Comparison of ENCODE assay signal across 7 cellular contexts in the genomic region with DNA sequence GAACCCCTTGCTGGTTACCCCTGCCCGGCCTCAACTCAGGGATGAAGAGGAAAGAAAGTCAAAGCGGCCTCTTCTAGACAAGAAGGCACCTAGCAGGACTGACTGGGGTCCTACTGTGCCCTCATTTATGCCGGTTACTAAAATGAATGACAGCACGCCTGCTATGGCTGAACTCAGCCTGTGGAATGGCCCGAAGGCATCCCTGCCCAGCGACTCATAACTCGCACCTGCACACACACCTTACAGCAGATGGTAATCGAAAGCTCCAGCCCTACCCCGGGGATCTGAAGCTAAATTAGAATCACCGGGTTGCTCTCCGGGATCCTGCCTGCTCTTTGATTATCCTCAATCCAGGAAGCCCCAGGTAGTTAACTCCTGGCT. TPM values are rescaled to one million over a fixed set of nuclear protein-coding genes. Genes with fewer than 3 reads are reported as not detected.
DNase-seq lines count a peak whose midpoint lies in the region; ATAC-seq and TF ChIP-seq lines count a peak whose summit lies in the region.

No MANE protein-coding gene starts in this region.

- DNase-seq in HT-29 (ENCODE audit: low spot score) = peak; percentile 14
- DNase-seq in SK-N-MC (ENCODE audit: low read depth, low spot score) = no peak
- DNase-seq in foreskin keratinocyte = peak; percentile 37 to 72
- no peak for DNase-seq in smooth muscle cell (lab: John Stamatoyannopoulos, UW; ENCODE audit: unreplicated experiment)
- no peak for DNase-seq in SK-N-DZ (ENCODE audit: low spot score)
- no peak for DNase-seq in T-helper 2 cell
- DNase-seq in T-helper 9 cell = no peak

- ATAC-seq in foreskin keratinocyte = peak; percentile 79

- no peaks in the 10 kb centered on the region for H3F3A ChIP-seq in smooth muscle cell (ENCODE audit: low read depth)

- peaks cover 36% of the 10 kb centered on the region for H3K79me2 ChIP-seq in smooth muscle cell (ENCODE audit: low read depth)

- no peak overlapping the region for H2AFZ ChIP-seq in smooth muscle cell (ENCODE audit: low read depth)

- no peaks in the 10 kb centered on the region for H3K36me3 ChIP-seq in SK-N-MC (ENCODE audit: insufficient read depth, low read length)
- H3K36me3 ChIP-seq in smooth muscle cell (ENCODE audit: low read depth) = no peaks in the 10 kb centered on the region

- H3K9ac ChIP-seq in SK-N-MC (ENCODE audit: insufficient read length) = no peak overlapping the region
- H3K9ac ChIP-seq in smooth muscle cell (ENCODE audit: low read depth) = no peak overlapping the region

- H3K4me1 ChIP-seq in foreskin keratinocyte (no peaks in the 10 kb centered on the region), smooth muscle cell (ENCODE audit: low read depth) (peaks cover 8% of the 10 kb centered on the region)

- H3K4me2 ChIP-seq in smooth muscle cell = peak overlapping the region; percentile 93

- H3K9me3 ChIP-seq in SK-N-MC (ENCODE audit: low read depth, low read length) (no peaks in the 10 kb centered on the region), smooth muscle cell (replicated peaks; ENCODE audit: low read depth) (no peaks in the 10 kb centered on the region)

- H3K4me3 ChIP-seq in SK-N-MC (peak overlapping the region; percentile 88), smooth muscle cell (peak overlapping the region; percentile 69)

- WGBS in smooth muscle cell (ENCODE audit: low lambda C conversion rate) = 60% methylated on average over 11 of the region's 11 CpGs

- H3K27me3 ChIP-seq in foreskin keratinocyte (peaks cover 36% of the 10 kb centered on the region), smooth muscle cell (ENCODE audit: low read depth) (no peaks in the 10 kb centered on the region)

- H4K20me1 ChIP-seq in smooth muscle cell (ENCODE audit: low read depth) = peaks cover 35% of the 10 kb centered on the region

- TF ChIP-seq CTCF in foreskin keratinocyte (conservative IDR thresholded peaks at IDR 0.05) (no peak), smooth muscle cell (IDR thresholded peaks at IDR 0.05; ENCODE audit: borderline replicate concordance, insufficient read depth, poor library complexity, severe bottlenecking) (no peak)

- H3K27ac ChIP-seq in SK-N-MC = no peak overlapping the region
- H3K27ac ChIP-seq in foreskin keratinocyte = peak overlapping the region; percentile 59
- no peak overlapping the region for H3K27ac ChIP-seq in smooth muscle cell (ENCODE audit: low read depth)

RNA-seq across cellular contexts. Expression of a gene that starts 0.7 kb away (rescaled TPM):
- total RNA-seq in HT-29 (2014; rRNA removed; shearing (Covaris generic)) = 140 and 149 TPM in 2 replicates
- total RNA-seq in foreskin keratinocyte (157 and 159 TPM in 2 replicates), smooth muscle cell (448 and 569 TPM in 2 replicates)
- polyA plus RNA-seq in foreskin keratinocyte (94.9 and 110 TPM in 2 replicates), smooth muscle cell (368 and 576 TPM in 2 replicates)
- 159 and 168 TPM in 2 replicates for polyA plus RNA-seq in SK-N-DZ (2014; cell fraction: cytosol; rRNA removed)
- 91.9 and 94.3 TPM in 2 replicates for polyA plus RNA-seq in SK-N-DZ (2014; cell fraction: nucleus; rRNA removed)

Comparison
In these comparisons a context has a peak if more than half of its experiments do, and no peak if none do; other contexts are left out.
1. DNase-seq: peak in HT-29 (single experiment) and foreskin keratinocyte (2 of 2); none in SK-N-MC (single experiment), smooth muscle cell (single experiment), SK-N-DZ (single experiment), T-helper 2 cell (0 of 5) and T-helper 9 cell (single experiment).